In genomic region chr4:7802093-7802726, GRCh38 we compare ENCODE assay signal across 8 cellular contexts.
DNase-seq lines count a peak whose midpoint lies in the region; FAIRE-seq and TF ChIP-seq lines count a peak whose summit lies in the region.

No MANE protein-coding gene starts in this region.

- intact Hi-C loops in prostate gland (cut with DNase I) = loop anchor here (1.0 to 5.0 kb wide), 4 partner anchors 41 to 340 kb away; no protein-coding TSS in a partner anchor

- WGBS in prostate gland = 35% methylated on average over 6 of the region's 6 CpGs

- DNase-seq in GM03348 (ENCODE audit: low spot score) (peak; percentile 89), H54 (ENCODE audit: insufficient read length, low spot score) (peak; percentile 63), MG63 (peak; percentile 57), SW 1271 (lab: John Stamatoyannopoulos, UW) (peak; percentile 57 to 78), cardiac muscle cell (ENCODE audit: low read depth in 1 of 2, low spot score in 1 of 2) (peak; percentile 88), prostate gland (ENCODE audit: low spot score) (peak; percentile 69), GOT3 (lab: John Stamatoyannopoulos, UW) (no peak)

- H3K36me3 Mint-ChIP-seq in activated naive CD4-positive, alpha-beta T cell treated with anti-CD3 and anti-CD28 coated beads, Interleukin-2, amount 50 U/mL, for 24 hours = peaks cover 12% of the 10 kb centered on the region

- H3K36me3 ChIP-seq in MG63 (peaks cover 60% of the 10 kb centered on the region), cardiac muscle cell (peaks cover 9% of the 10 kb centered on the region), prostate gland (no peaks in the 10 kb centered on the region)

- H3K27me3 ChIP-seq in MG63 = no peaks in the 10 kb centered on the region
- no peaks in the 10 kb centered on the region for H3K27me3 ChIP-seq in cardiac muscle cell
- no peaks in the 10 kb centered on the region for H3K27me3 ChIP-seq in prostate gland (replicated peaks; ENCODE audit: insufficient read depth)

- peak; percentile 86 for TF ChIP-seq CTCF in cardiac muscle cell (IDR thresholded peaks at IDR 0.05; ENCODE audit: low read depth, low read length)
- peak; percentile 68 to 82 (median 76) for TF ChIP-seq CTCF in prostate gland (IDR thresholded peaks at IDR 0.05)

- no peak for TF ChIP-seq POLR2A in H54 (IDR thresholded peaks at IDR 0.05; ENCODE audit: low read depth, low read length)
- no peak for TF ChIP-seq POLR2A in prostate gland (IDR thresholded peaks at IDR 0.05)

- H3K27me3 Mint-ChIP-seq in activated naive CD4-positive, alpha-beta T cell treated with anti-CD3 and anti-CD28 coated beads, Interleukin-2, amount 50 U/mL, for 24 hours = no peaks in the 10 kb centered on the region

- FAIRE-seq in H54 (lab: Jason Lieb, UNC) = no peak

- peak overlapping the region; percentile 91 for H3K27ac ChIP-seq in cardiac muscle cell
- no peak overlapping the region for H3K27ac ChIP-seq in prostate gland

- H3K9me3 Mint-ChIP-seq in activated naive CD4-positive, alpha-beta T cell treated with anti-CD3 and anti-CD28 coated beads, Interleukin-2, amount 50 U/mL, for 24 hours = no peaks in the 10 kb centered on the region

- no peak overlapping the region for H3K4me3 Mint-ChIP-seq in activated naive CD4-positive, alpha-beta T cell treated with anti-CD3 and anti-CD28 coated beads, Interleukin-2, amount 50 U/mL, for 24 hours

- H3K4me1 Mint-ChIP-seq in activated naive CD4-positive, alpha-beta T cell treated with anti-CD3 and anti-CD28 coated beads, Interleukin-2, amount 50 U/mL, for 24 hours = peaks cover 13% of the 10 kb centered on the region

- H3K4me3 ChIP-seq in MG63 = no peak overlapping the region
- H3K4me3 ChIP-seq in cardiac muscle cell = no peak overlapping the region
- no peak overlapping the region for H3K4me3 ChIP-seq in prostate gland

- H3K4me1 ChIP-seq in cardiac muscle cell (ENCODE audit: low read depth) (peaks cover 29% of the 10 kb centered on the region), prostate gland (replicated peaks) (peaks cover 13% of the 10 kb centered on the region)

- peaks cover 1% of the 10 kb centered on the region; the same call in 1 of the 2 replicates for H3K9me3 ChIP-seq in MG63
- H3K9me3 ChIP-seq in cardiac muscle cell (ENCODE audit: low read depth) = no peaks in the 10 kb centered on the region
- no peaks in the 10 kb centered on the region for H3K9me3 ChIP-seq in prostate gland

- H3K27ac Mint-ChIP-seq in activated naive CD4-positive, alpha-beta T cell treated with anti-CD3 and anti-CD28 coated beads, Interleukin-2, amount 50 U/mL, for 24 hours = peak overlapping the region; percentile 43
